ENCODE assay signal across 8 cellular contexts in the genomic region with DNA sequence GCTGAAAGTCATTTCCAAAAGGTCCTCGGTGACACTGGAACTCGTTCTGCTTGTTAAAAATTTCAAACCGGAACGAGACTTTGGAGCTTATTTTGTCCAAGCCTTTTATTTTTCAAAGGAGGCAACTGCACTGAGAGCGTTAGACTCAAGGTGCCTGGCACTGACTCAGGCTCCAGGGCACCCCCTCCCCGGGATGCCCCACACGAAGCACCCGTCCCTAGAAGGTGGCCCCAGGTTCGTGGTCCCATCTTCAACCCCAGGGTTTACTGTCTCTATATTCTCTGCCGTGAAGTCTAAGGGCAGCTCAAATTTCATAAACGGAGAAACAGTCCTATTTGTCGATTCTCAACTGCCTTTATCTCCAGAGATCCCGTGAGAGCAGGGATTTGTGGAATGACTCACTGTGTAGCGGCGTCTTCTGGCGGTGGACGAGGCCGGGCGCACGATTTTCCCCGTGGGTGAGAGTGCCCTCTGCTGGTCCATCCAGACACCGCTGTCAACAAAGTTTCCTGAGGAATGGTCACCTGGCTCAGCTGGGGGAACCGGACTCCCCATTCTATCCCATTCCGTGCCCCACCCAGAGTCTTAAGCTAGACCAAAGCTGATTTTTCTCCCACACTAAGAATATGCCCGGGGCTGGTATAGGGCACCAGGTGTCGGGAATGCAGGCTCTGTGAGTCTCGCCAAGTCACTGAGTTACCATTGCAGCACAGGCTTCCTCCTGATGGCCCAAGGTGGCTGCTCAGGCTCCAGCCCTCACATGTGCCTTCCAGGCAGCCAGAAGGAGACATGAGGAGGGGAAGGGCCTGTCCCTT. TPM values are rescaled to one million over a fixed set of nuclear protein-coding genes. Genes with fewer than 3 reads are reported as not detected.
DNase-seq lines count a peak whose midpoint lies in the region; ATAC-seq lines count a peak whose summit lies in the region.

No MANE protein-coding gene starts in this region.

- peak overlapping the region; percentile 46 for H3K27ac ChIP-seq in SJSA1

- peaks cover 8% of the 10 kb centered on the region; the same call in 1 of the 2 replicates for H3K27me3 ChIP-seq in SJSA1 (replicated peaks)

- ATAC-seq in GM21381 (IDR thresholded peaks at IDR 0.05; ENCODE audit: unreplicated experiment) (no peak), HG02588 (IDR thresholded peaks at IDR 0.05; ENCODE audit: unreplicated experiment) (no peak)

- DNase-seq in COR-L47 (lab: John Stamatoyannopoulos, UW) (peak; percentile 44), HuH-7 (ENCODE audit: low spot score) (peak; percentile 72), SJSA1 (ENCODE audit: low read depth in 1 of 2, low spot score in 2 of 2) (peak; percentile 87 to 94), astrocyte of the hippocampus (ENCODE audit: low read depth, low spot score) (peak; percentile 82), iPS DF 4.7 (ENCODE audit: extremely low read depth, low spot score) (peak; percentile 36)
- peak; percentile 27 to 52 (median 49) for DNase-seq in stimulated activated CD4-positive, alpha-beta T cell treated with anti-CD3 and anti-CD28 coated beads, Interleukin-12 subunit alpha, Interleukin-12 subunit beta, amount 100 ng/mL, for 48 hours (ENCODE audit: low read depth in 2 of 3, low spot score in 1 of 3)

- no peaks in the 10 kb centered on the region for H3K36me3 ChIP-seq in SJSA1

- H3K4me1 ChIP-seq in SJSA1 (replicated peaks), result peaks cover 12% of the 10 kb centered on the region

- no peak overlapping the region for H3K4me3 ChIP-seq in SJSA1

- no peaks in the 10 kb centered on the region for H3K9me3 ChIP-seq in SJSA1 (replicated peaks)

RNA-seq across cellular contexts. Expression of a gene that starts 27.1 kb away (rescaled TPM):
- total RNA-seq in SJSA1 (2014; rRNA removed; shearing (Covaris generic)), result 0.03 TPM in 1 of 2 replicates, not detected in the other

RNA-seq across cellular contexts. Expression of a gene that starts 50.9 kb away (rescaled TPM):
- total RNA-seq in SJSA1 (2014; rRNA removed; shearing (Covaris generic)), result not detected in 2 replicates

Comparison
In these comparisons a context has a peak if more than half of its experiments do, and no peak if none do; other contexts are left out.
1. DNase-seq: peak in every context shown above with its lines; median percentile 90 in SJSA1; 82 in astrocyte of the hippocampus; 72 in HuH-7; 49 in stimulated activated CD4-positive, alpha-beta T cell treated with anti-CD3 and anti-CD28 coated beads, Interleukin-12 subunit alpha, Interleukin-12 subunit beta, amount 100 ng/mL, for 48 hours; 44 in COR-L47; 36 in iPS DF 4.7.